Comparison of ENCODE assay signal across 10 cellular contexts in the genomic region with DNA sequence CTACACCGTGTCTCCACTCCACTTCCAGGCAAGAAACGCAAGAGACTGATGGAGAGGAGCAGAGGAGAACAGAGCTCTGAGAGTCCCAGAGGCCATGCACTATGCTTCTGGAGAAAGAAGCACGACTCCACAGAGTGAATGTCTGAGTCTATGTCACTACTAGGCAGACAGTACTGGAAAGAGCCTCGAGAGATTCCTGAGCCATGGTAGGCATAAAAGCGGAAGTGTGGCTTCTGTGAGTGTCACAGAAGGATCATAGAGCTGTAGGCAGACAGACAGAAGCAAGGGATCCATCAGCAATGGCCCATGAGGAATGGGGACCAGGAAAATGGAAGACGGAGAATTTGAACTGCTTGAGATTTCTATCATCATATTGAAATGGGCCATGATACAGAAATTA.
"Had no signal": no experiment of that assay in that cellular context is flagged by ENCODE, and none has a peak within 500 bp of the region (broad histone marks: within the 10 kb centered on the region; RNA-seq: fewer than 3 reads in every experiment).

No MANE protein-coding gene starts in this region.

- ATAC-seq: GM23338, HCT116 had no signal

- DNase-seq: GM23248, GOT3, H7, H9, HCEC 1CT, HFFc6 had no signal

- H3K27ac ChIP-seq: GM23248 had no signal

- H2AFZ ChIP-seq: GM23248, GM23338 had no signal

- H3K9ac ChIP-seq: GM23248 had no signal

- H3K4me2 ChIP-seq: GM23338 had no signal

- FAIRE-seq: H1 had no signal

- H3K4me3 ChIP-seq: GM23248, GM23338, HAP-1 had no signal

- H3K9me3 ChIP-seq: HAP-1 had no signal

- H3K36me3 ChIP-seq: HAP-1 had no signal
